Comparison of ENCODE assay signal across 9 cellular contexts in genomic region chr13:23579886-23580706, GRCh38. TPM values are rescaled to one million over a fixed set of nuclear protein-coding genes. Genes with fewer than 3 reads are reported as not detected.
DNase-seq lines count a peak whose midpoint lies in the region; ATAC-seq, FAIRE-seq and TF ChIP-seq lines count a peak whose summit lies in the region.
"Had no signal": no experiment of that assay in that cellular context is flagged by ENCODE, and none has a peak within 500 bp of the region (broad histone marks: within the 10 kb centered on the region; RNA-seq: fewer than 3 reads in every experiment).

No MANE protein-coding gene starts in this region.

- no peak for TF ChIP-seq CTCF in ascending aorta (IDR thresholded peaks at IDR 0.05)
- no peak for TF ChIP-seq CTCF in HepG2 (CRISPR knock-in tag; IDR thresholded peaks at IDR 0.05)
- TF ChIP-seq CTCF in upper lobe of right lung (IDR thresholded peaks at IDR 0.05): no peak

- FAIRE-seq in HepG2 (lab: Jason Lieb, UNC): no peak
- FAIRE-seq: colon had no signal

- no peak for TF ChIP-seq EP300 in HepG2 (IDR thresholded peaks at IDR 0.05; ENCODE audit: low read depth in 2 of 2, low read length in 2 of 2)
- no peak for TF ChIP-seq EP300 in HepG2 (CRISPR knock-in tag; IDR thresholded peaks at IDR 0.05; ENCODE audit: borderline replicate concordance)

- H3K9me3 ChIP-seq in ascending aorta (no peaks in the 10 kb centered on the region), HepG2 (ENCODE audit: low read length) (no peaks in the 10 kb centered on the region), upper lobe of right lung (no peaks in the 10 kb centered on the region)

- no peak overlapping the region for H3K27ac ChIP-seq in ascending aorta
- peak overlapping the region; percentile 71 for H3K27ac ChIP-seq in HepG2 (ENCODE audit: extremely low read length, insufficient read depth, low read length)
- peak overlapping the region; percentile 83 for H3K27ac ChIP-seq in upper lobe of right lung

- H3K4me1 ChIP-seq in ascending aorta (peaks cover 0 to 6% of the 10 kb centered on the region in 2 donors), HepG2 (ENCODE audit: insufficient read depth, low read length) (peaks cover 67% of the 10 kb centered on the region), upper lobe of right lung (peaks cover 3% of the 10 kb centered on the region)

- H3K4me2 ChIP-seq in HepG2 (ENCODE audit: low read depth, low read length): peak overlapping the region; percentile 75

- no peak for DNase-seq in Right ventricle myocardium superior
- no peak for DNase-seq in cardiac septum (ENCODE audit: low spot score)
- no peak for DNase-seq in ascending aorta (ENCODE audit: low spot score in 2 of 2)
- no peak for DNase-seq in HepG2 (ENCODE audit: low spot score)
- no peak for DNase-seq in upper lobe of right lung
- DNase-seq in HPDE6-E6E7 (ENCODE audit: extremely low spot score): no peak

- intact Hi-C loops in Right ventricle myocardium superior (cut with DNase I): no loop called here
- intact Hi-C loops in cardiac septum (cut with DNase I): no loop called here
- intact Hi-C loops in ascending aorta (cut with DNase I): loop anchor here (5.0 to 10.0 kb wide), 3 partner anchors 113 to 292 kb away; no protein-coding TSS in a partner anchor
- intact Hi-C loops in HepG2 (cut with micrococcal nuclease; ENCODE audit: unreplicated experiment): loop anchor here (1.0 to 5.0 kb wide), 5 partner anchors 10 to 307 kb away; partner anchors contain the start of genes MIPEP and TNFRSF19
- intact Hi-C loops in upper lobe of right lung (cut with DNase I): loop anchor here (10.0 kb wide), 1 partner anchor 295 kb away; no protein-coding TSS in a partner anchor

- peak overlapping the region; percentile 43 for H2AFZ ChIP-seq in HepG2 (ENCODE audit: low read length)

- H3K36me3 ChIP-seq in ascending aorta (no peaks in the 10 kb centered on the region), HepG2 (replicated peaks in 1 of 2; ENCODE audit: control insufficient read depth in 1 of 2, insufficient read depth in 2 of 2, low read length in 2 of 2) (peaks cover 0 to 3% of the 10 kb centered on the region in 2 experiments; a peak in 2 of 5 replicates), upper lobe of right lung (no peaks in the 10 kb centered on the region)

- TF ChIP-seq POLR2A in HepG2 (IDR thresholded peaks at IDR 0.05; ENCODE audit: insufficient read depth in 1 of 2, low read depth in 2 of 2, low read length in 2 of 2): no peak

- H3K79me2 ChIP-seq in HepG2 (ENCODE audit: insufficient read depth, low read length): peaks cover 77% of the 10 kb centered on the region

- no peak for TF ChIP-seq RAD21 in HepG2 (CRISPR knock-in tag; IDR thresholded peaks at IDR 0.05)

- no peaks in the 10 kb centered on the region; the same call in 1 of the 2 replicates for H4K20me1 ChIP-seq in HepG2 (ENCODE audit: insufficient read depth, low read length)

- ATAC-seq in Right ventricle myocardium superior (ENCODE audit: poor library complexity) (peak; percentile 37), HepG2 (no peak), upper lobe of right lung (no peak), HG02884 (IDR thresholded peaks at IDR 0.05; ENCODE audit: unreplicated experiment) (no peak), GM21528 (IDR thresholded peaks at IDR 0.05; ENCODE audit: low FRiP score, unreplicated experiment) (no peak)

- BruUV-seq in HepG2 (replicated peaks; lab: Mats Ljungman, UMichigan): TSS peak; percentile 4

- 5% methylated on average over 7 of the region's 24 CpGs for WGBS in HepG2 (ENCODE audit: low lambda C conversion rate)

- CTCF ChIA-PET in HepG2 (lab: Yijun Ruan, JAX; ENCODE audit: low intra/inter-chr PET ratio, low total read pairs): interaction anchor here (1.8 kb wide), 1 partner anchor 69 kb away, joined by 4 read pairs; no protein-coding TSS in a partner anchor

- POLR2A ChIA-PET in HepG2 (lab: Yijun Ruan, JAX): interaction anchor here (2.5 to 3.1 kb wide), 2 partner anchors 10 to 74 kb away, joined by 17 to 18 read pairs; partner anchors contain the start of gene TNFRSF19

- in situ Hi-C loops in HepG2 (cut with HindIII; ENCODE audit: extremely low pct_ligation_motif_present, low pct_unique_long_range_greater_than_20kb): loop anchor here (5.0 to 25.0 kb wide), 2 partner anchors 113 to 307 kb away; partner anchors contain the start of genes C1QTNF9B and MIPEP

- H3K4me3 ChIP-seq in ascending aorta: peak overlapping the region; percentile 81 to 95
- peak overlapping the region; percentile 65 to 93 (median 90) for H3K4me3 ChIP-seq in HepG2 (replicated peaks in 1 of 3; ENCODE audit: insufficient read depth in 1 of 3, low read depth in 2 of 3, low read length in 3 of 3)
- peak overlapping the region; percentile 66 for H3K4me3 ChIP-seq in upper lobe of right lung

- peak overlapping the region; percentile 73 for H3K9ac ChIP-seq in HepG2 (ENCODE audit: insufficient read depth, low read depth, low read length)

- H3K27me3 ChIP-seq in ascending aorta: peaks cover 7% of the 10 kb centered on the region
- H3K27me3 ChIP-seq in HepG2 (ENCODE audit: control insufficient read depth in 1 of 2, insufficient read depth in 2 of 2, low read length in 2 of 2): no peaks in the 10 kb centered on the region
- H3K27me3 ChIP-seq in upper lobe of right lung: no peaks in the 10 kb centered on the region

TF ChIP-seq in HepG2, 621 proteins besides CTCF, POLR2A, EP300 and RAD21 (continues in another document):
- TF ChIP-seq PHF21A (CRISPR knock-in tag; IDR thresholded peaks at IDR 0.05) (0 out of 2 replicates have a peak, but pooled peaks have one; percentile 4), SIN3A (IDR thresholded peaks at IDR 0.05; ENCODE audit: borderline replicate concordance, low read depth, low read length) (0 out of 2 replicates have a peak, but pooled peaks have one; percentile 5), HMGXB4 (CRISPR knock-in tag; IDR thresholded peaks at IDR 0.05; ENCODE audit: borderline replicate concordance in 1 of 2, low read depth in 1 of 2) (no peak), GLMP (CRISPR knock-in tag; IDR thresholded peaks at IDR 0.05; ENCODE audit: borderline replicate concordance) (0 out of 2 replicates have a peak, but pooled peaks have one; percentile 23), AGO2 (optimal IDR thresholded peaks at IDR 0.05; ENCODE audit: low read depth, low read length) (peak; percentile 1), ZKSCAN5 (CRISPR knock-in tag; IDR thresholded peaks at IDR 0.05) (no peak), NFKBIZ (CRISPR knock-in tag; IDR thresholded peaks at IDR 0.05) (no peak), ZNF441 (CRISPR knock-in tag; IDR thresholded peaks at IDR 0.05; ENCODE audit: borderline replicate concordance) (0 out of 2 replicates have a peak, but pooled peaks have one; percentile 29)

RNA-seq across cellular contexts. Expression of gene TNFRSF19, which starts 9.9 kb away (rescaled TPM):
- total RNA-seq in Right ventricle myocardium superior (30.2 TPM), cardiac septum (20.0 TPM), ascending aorta (0.85 TPM), HepG2 (2016; rRNA removed; fragmentation: Illumina TruSeq; extraction: Trizol) (47.7 and 77.7 TPM in 2 replicates), upper lobe of right lung (17.9 TPM)
- total RNA-seq in HepG2 (2016; cell fraction: cytosol; rRNA removed; fragmentation: Illumina TruSeq; extraction: Trizol; ENCODE audit: low read depth): 7.7 and 8.2 TPM in 2 replicates
- total RNA-seq in HepG2 (2016; cell fraction: insoluble cytoplasmic fraction; rRNA removed; fragmentation: Illumina TruSeq; extraction: Trizol): 48.1 and 76.8 TPM in 2 replicates
- 25.2 and 27.9 TPM in 2 replicates for total RNA-seq in HepG2 (2016; cell fraction: membrane; rRNA removed; fragmentation: Illumina TruSeq; extraction: Trizol)
- 84.2 and 94.2 TPM in 2 replicates for total RNA-seq in HepG2 (2016; cell fraction: nucleus; rRNA removed; fragmentation: Illumina TruSeq; extraction: Trizol)
- 38.9 and 75.3 TPM in 2 replicates for polyA plus RNA-seq in HepG2 (2011; rRNA removed)
- polyA plus RNA-seq in HepG2 (2011; cell fraction: cytosol; rRNA removed): 37.4 and 45.8 TPM in 2 replicates
- 30.8 and 50.6 TPM in 2 replicates for polyA plus RNA-seq in HepG2 (2011; cell fraction: nucleus; rRNA removed)
- 25.9 and 27.9 TPM in 2 replicates for polyA plus RNA-seq in HepG2 (2012)
- 2.9 TPM in 2 replicates for polyA plus RNA-seq in HepG2 (2016; cell fraction: cytosol; fragmentation: Illumina TruSeq; extraction: Trizol; ENCODE audit: low read depth)
- 35.7 and 36.2 TPM in 2 replicates for polyA plus RNA-seq in HepG2 (2016; cell fraction: insoluble cytoplasmic fraction; fragmentation: Illumina TruSeq; extraction: Trizol; ENCODE audit: low read depth)
- 9.9 and 10.1 TPM in 2 replicates for polyA plus RNA-seq in HepG2 (2016; cell fraction: membrane; fragmentation: Illumina TruSeq; extraction: Trizol; ENCODE audit: low read depth)
- 95.3 and 95.9 TPM in 2 replicates for polyA plus RNA-seq in HepG2 (2016; cell fraction: nucleus; fragmentation: Illumina TruSeq; extraction: Trizol; ENCODE audit: insufficient read depth, low read depth)
- polyA minus RNA-seq in HepG2 (2011; rRNA and poly(A)+ RNA removed; ENCODE audit: low replicate concordance): 0.05 and 162 TPM in 2 replicates
- 40.8 and 64.9 TPM in 2 replicates for polyA minus RNA-seq in HepG2 (2011; cell fraction: cytosol; rRNA and poly(A)+ RNA removed)
- 47.0 and 73.8 TPM in 2 replicates for polyA minus RNA-seq in HepG2 (2011; cell fraction: nucleus; rRNA and poly(A)+ RNA removed)

Comparison
In these comparisons a context has a peak if more than half of its experiments do, and no peak if none do; other contexts are left out.
1. H3K27ac ChIP-seq: peak in HepG2 (single experiment) and upper lobe of right lung (single experiment); none in ascending aorta (0 of 2).
2. intact Hi-C loops: an anchor here in ascending aorta (5.0 to 10.0 kb wide), HepG2 (1.0 to 5.0 kb wide) and upper lobe of right lung (10.0 kb wide); none called in Right ventricle myocardium superior and cardiac septum.
3. Peak in every context shown above with its lines, with median percentiles within 50 percentile points of each other: H3K4me3 ChIP-seq.